Comparison of ENCODE assay signal across 10 cellular contexts in the genomic region with DNA sequence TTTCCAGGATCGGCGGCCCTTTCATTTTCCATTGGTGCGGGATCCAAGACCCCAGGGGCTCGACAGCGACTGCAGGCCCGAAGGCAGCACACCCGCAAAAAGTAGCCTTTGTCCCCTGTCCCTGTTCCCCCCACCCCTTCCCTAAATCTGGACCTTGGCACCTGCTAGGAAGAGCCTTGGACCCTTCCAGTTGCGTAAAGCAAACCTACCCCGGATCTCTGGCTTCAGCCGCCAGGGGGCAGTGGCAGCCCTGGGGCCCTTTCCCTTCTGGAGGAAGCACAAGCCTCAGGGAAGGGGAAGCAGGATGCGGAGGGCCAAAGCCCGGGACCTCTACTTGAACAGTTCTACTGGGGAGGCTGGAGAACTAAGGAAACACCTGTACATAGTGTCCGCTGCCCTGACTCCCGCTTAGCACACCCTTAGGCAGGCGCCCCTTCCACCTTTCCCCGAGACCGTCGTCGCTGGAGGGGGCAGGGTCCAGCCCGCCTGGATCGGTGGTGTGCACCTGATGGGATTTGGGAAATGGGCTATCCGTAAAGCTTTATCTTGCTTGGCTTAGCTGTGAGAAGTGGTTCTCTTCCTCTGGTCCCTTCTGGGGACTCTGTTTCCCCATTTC. TPM values are rescaled to one million over a fixed set of nuclear protein-coding genes. Genes with fewer than 3 reads are reported as not detected.
DNase-seq lines count a peak whose midpoint lies in the region; ATAC-seq and TF ChIP-seq lines count a peak whose summit lies in the region.
"Not testable (repeated sequence)": the region's sequence is repeated elsewhere in the genome, so short reads cannot be mapped to it uniquely, and the experiment has no call there.
"Had no signal": no experiment of that assay in that cellular context is flagged by ENCODE, and none has a peak within 500 bp of the region (broad histone marks: within the 10 kb centered on the region; RNA-seq: fewer than 3 reads in every experiment).

No MANE protein-coding gene starts in this region.

- not testable (repeated sequence) for H3K79me2 ChIP-seq in DND-41 (ENCODE audit: insufficient read depth, low read length); SU-DHL-6 (ENCODE audit: insufficient read depth, low read length)

- not testable (repeated sequence) for H3K4me3 Mint-ChIP-seq in chondrocyte (ENCODE audit: unreplicated experiment)

- TF ChIP-seq CTCF in DND-41 (IDR thresholded peaks at IDR 0.05; ENCODE audit: borderline replicate concordance, extremely low read depth, low read length, poor library complexity, severe bottlenecking) = not testable (repeated sequence)
- TF ChIP-seq CTCF in NB4 (IDR thresholded peaks at IDR 0.05; ENCODE audit: low read depth, low read length) (peak; percentile 8), SU-DHL-6 (IDR thresholded peaks at IDR 0.05; ENCODE audit: insufficient read depth, low read length, poor library complexity, severe bottlenecking) (peak; percentile 30), chondrocyte (IDR thresholded peaks at IDR 0.05) (peak; percentile 52), foreskin fibroblast (IDR thresholded peaks at IDR 0.05; ENCODE audit: low read depth, low read length) (peak; percentile 9), right lobe of liver (IDR thresholded peaks at IDR 0.05) (peak; percentile 22 to 49 (median 42))

- ATAC-seq in DND-41 (ENCODE audit: insufficient read depth, low read depth) (0 out of 3 replicates have a peak, but pooled peaks have one; percentile 9), right lobe of liver (peak; percentile 54 to 73 (median 66)), sciatic nerve (peak; percentile 9)

- TF ChIP-seq POLR2A in NB4 (IDR thresholded peaks at IDR 0.05; ENCODE audit: extremely low read depth, insufficient read length); right lobe of liver (IDR thresholded peaks at IDR 0.05): not testable (repeated sequence)

- not testable (repeated sequence) for H3K4me1 ChIP-seq in DND-41 (ENCODE audit: insufficient read depth, low read length); right lobe of liver

- H3K4me2 ChIP-seq in DND-41 (ENCODE audit: insufficient read depth, low read length); SU-DHL-6 (ENCODE audit: low read depth, low read length, poor library complexity, severe bottlenecking): not testable (repeated sequence)

- 0% methylated on average over 2 of the region's 22 CpGs for WGBS in right lobe of liver (ENCODE audit: insufficient coverage, low coverage, low lambda C conversion rate, missing lambda C conversion rate)

- not testable (repeated sequence) for H3K27me3 Mint-ChIP-seq in chondrocyte (ENCODE audit: low read depth)

- H3F3A ChIP-seq in SU-DHL-6 (ENCODE audit: insufficient read depth) = not testable (repeated sequence)

- H3K4me1 Mint-ChIP-seq in chondrocyte (ENCODE audit: low read depth) = not testable (repeated sequence)

- H3K36me3 ChIP-seq in DND-41 (ENCODE audit: insufficient read depth, low read length) (peaks cover 20% of the 10 kb centered on the region), right lobe of liver (peaks cover 0 to 11% (median 0%) of the 10 kb centered on the region in 4 donors)
- H3K36me3 ChIP-seq in SU-DHL-6 (ENCODE audit: low read length) = not testable (repeated sequence)

- intact Hi-C loops in right lobe of liver (cut with DNase I); sciatic nerve (cut with DNase I): not testable (repeated sequence)

- H3K4me3 ChIP-seq in DND-41 (ENCODE audit: low read depth in 1 of 2, low read length in 2 of 2); NB4 (ENCODE audit: low read depth, low read length); SU-DHL-6 (ENCODE audit: insufficient read depth, low read length, poor library complexity, severe bottlenecking); foreskin fibroblast (ENCODE audit: low read depth in 1 of 2, low read length in 2 of 2); right lobe of liver: not testable (repeated sequence)

- not testable (repeated sequence) for H3K9me3 Mint-ChIP-seq in chondrocyte (ENCODE audit: low read depth)

- H3K36me3 Mint-ChIP-seq in chondrocyte (ENCODE audit: low read depth) = not testable (repeated sequence)

- not testable (repeated sequence) for H2AFZ ChIP-seq in DND-41 (ENCODE audit: low read depth, low read length); SU-DHL-6 (ENCODE audit: low read depth, low read length, severe bottlenecking)

- DNase-seq in DND-41; NB4 (ENCODE audit: low read depth); chondrocyte (ENCODE audit: low spot score); foreskin fibroblast; sciatic nerve (ENCODE audit: low spot score): not testable (repeated sequence)
- peak in 1 of 3 donors; percentile 52 for DNase-seq in right lobe of liver

- H3K27me3 ChIP-seq in DND-41 (ENCODE audit: insufficient read depth, low read length, poor library complexity); SU-DHL-6 (ENCODE audit: low read length); right lobe of liver: not testable (repeated sequence)

- H3K27ac Mint-ChIP-seq in chondrocyte (ENCODE audit: unreplicated experiment) = not testable (repeated sequence)

- H3K9me2 ChIP-seq in SU-DHL-6 (replicated peaks; ENCODE audit: insufficient read depth, low read length) = not testable (repeated sequence)

- not testable (repeated sequence) for H3K9ac ChIP-seq in DND-41 (ENCODE audit: low read depth, low read length); SU-DHL-6 (ENCODE audit: low read length)

- not testable (repeated sequence) for H4K20me1 ChIP-seq in DND-41 (ENCODE audit: insufficient read depth, low read length); SU-DHL-6 (ENCODE audit: low read depth, low read length)

- H3K9me3 ChIP-seq in DND-41 (ENCODE audit: insufficient read depth, low read length, severe bottlenecking); SU-DHL-6 (ENCODE audit: insufficient read depth, low read length); right lobe of liver: not testable (repeated sequence)

- not testable (repeated sequence) for H3K27ac ChIP-seq in DND-41 (ENCODE audit: low read length); SU-DHL-6 (ENCODE audit: low read depth, low read length); right lobe of liver

RNA-seq across cellular contexts. Expression of a gene that starts 21.3 kb away (rescaled TPM):
- total RNA-seq in chondrocyte = 30.7 to 36.1 TPM (median 34.0 TPM) in 3 replicates
- 10 to 100 TPM; 14.2 to 19.0 (median 16.6) TPM for total RNA-seq in right lobe of liver
- 32.5 TPM for total RNA-seq in sciatic nerve

RNA-seq across cellular contexts. Expression of a gene that starts 23.0 kb away (rescaled TPM):
- total RNA-seq in chondrocyte = 0.49 to 0.75 TPM (median 0.60 TPM) in 3 replicates
- total RNA-seq in right lobe of liver = under 1 TPM in 4 of 6 experiments, not detected in 2; 0.35 to 0.88 (median 0.72) TPM
- 2.0 TPM for total RNA-seq in sciatic nerve
- total RNA-seq: activated CD8-positive, alpha-beta T cell treated with anti-CD3 and anti-CD28 coated beads for 36 hours; G401; HT-29 had no signal

Comparison
In these comparisons a context has a peak if more than half of its experiments do, and no peak if none do; other contexts are left out.
1. ATAC-seq: peak in every context shown above with its lines; median percentile 66 in right lobe of liver; 9 in DND-41; 9 in sciatic nerve.